ENCODE assay signal across 14 cellular contexts in the genomic region with DNA sequence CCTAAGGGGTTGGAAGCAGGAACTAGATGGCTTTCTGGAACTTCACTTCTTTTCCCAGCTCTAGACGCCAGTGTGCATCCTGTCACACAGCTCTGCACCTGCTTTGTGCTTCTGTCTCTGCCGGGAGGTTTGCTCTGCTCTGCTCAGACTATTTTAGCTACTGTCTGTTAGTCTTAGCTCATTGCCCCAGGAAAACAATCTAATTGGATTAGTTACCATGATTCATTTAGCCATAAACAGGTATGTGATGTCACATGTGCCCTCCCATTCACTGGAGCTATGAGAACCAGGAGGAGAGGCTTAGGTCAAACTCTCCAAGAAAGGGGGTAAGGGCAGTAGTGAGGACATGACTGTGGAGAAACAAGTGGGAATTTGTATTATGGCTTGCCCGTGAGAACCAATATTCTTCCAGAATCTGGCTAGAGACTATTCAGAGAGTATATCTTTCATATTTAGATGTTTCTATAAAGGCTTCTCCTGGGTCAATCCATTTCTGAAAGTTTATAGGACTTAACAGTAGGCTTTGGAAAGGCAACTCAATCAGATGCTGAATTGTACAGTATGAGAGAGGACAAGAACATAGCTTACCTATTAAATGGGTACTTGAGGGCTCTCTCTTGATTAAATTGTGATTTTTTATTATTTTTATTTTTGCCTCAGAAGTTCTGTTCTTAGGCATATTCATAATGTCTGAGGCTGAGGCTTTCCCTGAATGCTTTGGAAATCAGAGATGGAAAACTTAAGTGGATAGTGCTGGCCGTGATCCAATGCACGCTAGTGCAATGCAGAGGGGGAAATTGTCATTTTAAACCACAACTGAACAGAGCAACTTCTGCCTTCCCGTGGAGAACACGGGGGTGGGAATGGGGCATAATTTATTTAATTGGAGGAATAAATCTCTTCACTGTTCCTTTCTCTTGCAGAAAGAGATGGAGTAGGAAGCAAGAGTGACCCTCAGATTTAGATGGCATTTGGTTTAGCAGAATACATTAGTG. TPM values are rescaled to one million over a fixed set of nuclear protein-coding genes. Genes with fewer than 3 reads are reported as not detected.
DNase-seq lines count a peak whose midpoint lies in the region; ATAC-seq and TF ChIP-seq lines count a peak whose summit lies in the region.
"Had no signal": no experiment of that assay in that cellular context is flagged by ENCODE, and none has a peak within 500 bp of the region (broad histone marks: within the 10 kb centered on the region; RNA-seq: fewer than 3 reads in every experiment).

No MANE protein-coding gene starts in this region.

- peak overlapping the region; percentile 84 for H3K27ac Mint-ChIP-seq in osteocyte (ENCODE audit: unreplicated experiment)
- H3K27ac Mint-ChIP-seq: activated CD4-positive, alpha-beta T cell treated with anti-CD3 and anti-CD28 coated beads, Interleukin-2, amount 10 ng/mL, durations not matched to agents 7 days and 5 days; naive thymus-derived CD8-positive, alpha-beta T cell had no signal

- H3K36me3 Mint-ChIP-seq in osteocyte (ENCODE audit: unreplicated experiment): no peaks in the 10 kb centered on the region
- H3K36me3 Mint-ChIP-seq: naive thymus-derived CD8-positive, alpha-beta T cell had no signal

- no peak for TF ChIP-seq CTCF in osteocyte (IDR thresholded peaks at IDR 0.05)

- peak; percentile 23 for DNase-seq in NCI-H1092 treated with DMSO at 0.1 percent for 48 hours (lab: John Stamatoyannopoulos, UW)
- no peak for DNase-seq in NCI-H1092 (lab: John Stamatoyannopoulos, UW)
- peak; percentile 51 for DNase-seq in NCI-H128 (lab: John Stamatoyannopoulos, UW; ENCODE audit: unreplicated experiment)
- DNase-seq in astrocyte of the hippocampus (ENCODE audit: low read depth, low spot score): peak; percentile 58
- DNase-seq in osteocyte (ENCODE audit: extremely low spot score, unreplicated experiment): no peak
- no peak for DNase-seq in middle frontal gyrus (ENCODE audit: extremely low spot score, low spot score)
- DNase-seq: activated CD4-positive, alpha-beta T cell treated with anti-CD3 and anti-CD28 coated beads, Interleukin-2, amount 10 ng/mL, durations not matched to agents 7 days and 5 days; activated naive CD4-positive, alpha-beta T cell treated with anti-CD3 and anti-CD28 coated beads, Interleukin-2, amount 50 U/mL, for 16 hours; colonic mucosa; kidney; naive thymus-derived CD8-positive, alpha-beta T cell; small intestine had no signal

- no peaks in the 10 kb centered on the region for H3K27me3 Mint-ChIP-seq in osteocyte (ENCODE audit: unreplicated experiment)

- peaks cover 83% of the 10 kb centered on the region for H3K4me1 Mint-ChIP-seq in osteocyte (ENCODE audit: unreplicated experiment)

- H3K9me3 Mint-ChIP-seq in osteocyte (ENCODE audit: unreplicated experiment): no peaks in the 10 kb centered on the region
- H3K9me3 Mint-ChIP-seq: activated CD4-positive, alpha-beta T cell treated with anti-CD3 and anti-CD28 coated beads, Interleukin-2, amount 10 ng/mL, durations not matched to agents 7 days and 5 days; naive thymus-derived CD8-positive, alpha-beta T cell had no signal

- no peak for ATAC-seq in GM21526 (IDR thresholded peaks at IDR 0.05; ENCODE audit: low FRiP score, unreplicated experiment)
- ATAC-seq in HG02938 (IDR thresholded peaks at IDR 0.05; ENCODE audit: unreplicated experiment): no peak
- ATAC-seq: naive thymus-derived CD8-positive, alpha-beta T cell had no signal

- peak overlapping the region; percentile 31 for H3K4me3 Mint-ChIP-seq in osteocyte (ENCODE audit: unreplicated experiment)
- H3K4me3 Mint-ChIP-seq: activated CD4-positive, alpha-beta T cell treated with anti-CD3 and anti-CD28 coated beads, Interleukin-2, amount 10 ng/mL, durations not matched to agents 7 days and 5 days; naive thymus-derived CD8-positive, alpha-beta T cell had no signal

RNA-seq across cellular contexts. Expression of a gene that starts 22.6 kb away (rescaled TPM):
- total RNA-seq in osteocyte: 874 and 888 TPM in 2 replicates

Comparison
In these comparisons a context has a peak if more than half of its experiments do, and no peak if none do; other contexts are left out.
1. DNase-seq: peak in NCI-H1092 treated with DMSO at 0.1 percent for 48 hours (single experiment), NCI-H128 (single experiment) and astrocyte of the hippocampus (single experiment); none in NCI-H1092 (single experiment), osteocyte (single experiment) and middle frontal gyrus (single experiment).